Comparison of ENCODE assay signal across 18 cellular contexts in the genomic region with DNA sequence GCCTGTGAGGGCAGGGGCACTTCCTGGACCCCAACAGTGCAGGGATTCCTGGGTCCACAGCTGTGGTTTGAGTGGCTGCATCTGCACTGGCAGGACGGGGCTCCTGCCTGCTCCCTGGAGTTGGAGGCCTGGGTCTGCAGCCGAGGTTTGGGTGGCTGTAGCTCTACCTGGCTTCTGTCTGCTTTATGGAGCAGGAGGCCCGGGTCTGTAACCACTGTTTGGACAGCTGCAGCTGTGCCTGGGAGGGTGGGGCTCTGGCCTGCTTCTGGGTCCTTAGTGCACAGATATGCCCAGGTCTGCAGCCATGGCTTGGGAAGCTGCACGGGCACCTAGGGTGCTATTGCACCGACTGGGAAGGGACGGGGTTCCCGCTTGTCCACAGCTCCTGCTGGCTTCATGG.
A peak's percentile ranks its signal among the peaks of the same experiment; 100 is the strongest.
DNase-seq lines count a peak whose midpoint lies in the region; ATAC-seq, FAIRE-seq and TF ChIP-seq lines count a peak whose summit lies in the region.
"Had no signal": no experiment of that assay in that cellular context is flagged by ENCODE, and none has a peak within 500 bp of the region (broad histone marks: within the 10 kb centered on the region; RNA-seq: fewer than 3 reads in every experiment).

No MANE protein-coding gene starts in this region.

- 89% methylated on average over 7 of the region's 7 CpGs; no CpG with 5 or more reads in 1 of the 2 experiments for WGBS in H1 (ENCODE audit: extremely low coverage in 1 of 2, insufficient coverage in 1 of 2, insufficient read length in 1 of 2, insufficient replicate concordance in 2 of 2, low coverage in 1 of 2, low lambda C conversion rate in 2 of 2, missing lambda C conversion rate in 1 of 2), 2 experiments

- H2AK5ac ChIP-seq in H1 (ENCODE audit: low read depth, low read length) = no peak overlapping the region

- H3K23ac ChIP-seq in H1 (ENCODE audit: insufficient read length) = no peak overlapping the region

- no peak for TF ChIP-seq CTCF in H1 (IDR thresholded peaks at IDR 0.05; ENCODE audit: control extremely low read depth in 1 of 3, insufficient read depth in 1 of 3, low read depth in 1 of 3, low read length in 3 of 3)

- TF ChIP-seq RAD21 in H1 (IDR thresholded peaks at IDR 0.05 in 1 of 2, conservative IDR thresholded peaks at IDR 0.05 in 1 of 2; ENCODE audit: low read depth in 2 of 2, low read length in 2 of 2) = no peak

- no peak overlapping the region for H2BK120ac ChIP-seq in H1 (replicated peaks; ENCODE audit: low read depth, low read length)

- H3K4me2 ChIP-seq in H1 (ENCODE audit: insufficient read depth in 1 of 2, low read depth in 2 of 2, low read length in 2 of 2) = no peak overlapping the region

- CTCF ChIA-PET in H1 (lab: Charles Lee; ENCODE audit: partially characterized antibody) = interaction anchor here (0.9 to 2.0 kb wide), 4 partner anchors 8 to 81 kb away, joined by 3 to 8 read pairs (median 3); no protein-coding TSS in a partner anchor
- CTCF ChIA-PET in activated CD8-positive, alpha-beta T cell treated with anti-CD3 and anti-CD28 coated beads, Interleukin-2, amount 10 ng/mL, durations not matched to agents 7 days and 5 days (lab: Charles Lee) = no interaction called here

- no peaks in the 10 kb centered on the region for H3K36me3 Mint-ChIP-seq in activated CD8-positive, alpha-beta T cell treated with anti-CD3 and anti-CD28 coated beads, Interleukin-2, amount 10 ng/mL, durations not matched to agents 7 days and 5 days (ENCODE audit: low read depth)
- H3K36me3 Mint-ChIP-seq: CD14-positive monocyte had no signal

- no peaks in the 10 kb centered on the region for H3K9me3 Mint-ChIP-seq in activated CD8-positive, alpha-beta T cell treated with anti-CD3 and anti-CD28 coated beads, Interleukin-2, amount 10 ng/mL, durations not matched to agents 7 days and 5 days (ENCODE audit: insufficient read depth)

- H4K20me1 ChIP-seq in H1 (replicated peaks in 1 of 2; ENCODE audit: control insufficient read depth in 1 of 2, insufficient read depth in 2 of 2, low read length in 2 of 2) = no peaks in the 10 kb centered on the region

- POLR2A ChIA-PET in H1 (lab: Charles Lee; ENCODE audit: partially characterized antibody) = no interaction called here
- POLR2A ChIA-PET in activated CD8-positive, alpha-beta T cell treated with anti-CD3 and anti-CD28 coated beads, Interleukin-2, amount 10 ng/mL, durations not matched to agents 7 days and 5 days (lab: Charles Lee) = no interaction called here

- no peaks in the 10 kb centered on the region for H3K79me2 ChIP-seq in H1 (ENCODE audit: control insufficient read depth in 1 of 2, insufficient read depth in 2 of 2, low read length in 2 of 2)

- H3K9ac ChIP-seq in H1 (replicated peaks in 1 of 4; ENCODE audit: extremely low read depth in 1 of 4, low read depth in 3 of 4, low read length in 3 of 4) = no peak overlapping the region

- H2BK15ac ChIP-seq in H1 (ENCODE audit: low read length) = no peak overlapping the region

- H3K14ac ChIP-seq in H1 (ENCODE audit: insufficient read length) = no peak overlapping the region

- ATAC-seq in HG03108 (IDR thresholded peaks at IDR 0.05; ENCODE audit: unreplicated experiment) (no peak), GM19023 (IDR thresholded peaks at IDR 0.05; ENCODE audit: unreplicated experiment) (no peak)
- no peak for ATAC-seq in activated CD8-positive, alpha-beta T cell treated with anti-CD3 and anti-CD28 coated beads, Interleukin-2, amount 10 ng/mL, durations not matched to agents 7 days and 5 days
- ATAC-seq: K562 had no signal

- H3K27ac Mint-ChIP-seq in activated CD8-positive, alpha-beta T cell treated with anti-CD3 and anti-CD28 coated beads, Interleukin-2, amount 10 ng/mL, durations not matched to agents 7 days and 5 days = no peak overlapping the region
- H3K27ac Mint-ChIP-seq: CD14-positive monocyte; T-helper 1 cell treated with Interleukin-12 subunit alpha and Interleukin-12 subunit beta and Interleukin-4 antibody, amounts not matched to agents 30 μg/mL and 1 μg/mL, for 36 hours had no signal

- no peak overlapping the region for H3K4me3 Mint-ChIP-seq in activated CD8-positive, alpha-beta T cell treated with anti-CD3 and anti-CD28 coated beads, Interleukin-2, amount 10 ng/mL, durations not matched to agents 7 days and 5 days
- H3K4me3 Mint-ChIP-seq: CD14-positive monocyte; T-helper 1 cell treated with Interleukin-12 subunit alpha and Interleukin-12 subunit beta and Interleukin-4 antibody, amounts not matched to agents 30 μg/mL and 1 μg/mL, for 36 hours had no signal

- no peak overlapping the region for H4K5ac ChIP-seq in H1 (ENCODE audit: insufficient read length, low read depth, low read length)

- H4K8ac ChIP-seq in H1 (ENCODE audit: extremely low read depth, insufficient read depth, low read length) = 0 out of 2 replicates have a peak overlapping the region, but pooled peaks have one; percentile 43

- H3K4me1 ChIP-seq in H1 (replicated peaks in 1 of 4; ENCODE audit: control insufficient read depth in 3 of 4, insufficient read depth in 4 of 4, low read length in 3 of 4) = peaks cover 0 to 2% (median 0%) of the 10 kb centered on the region in 4 experiments; a peak in 2 of 7 replicates
- H3K4me1 ChIP-seq: Caco-2 had no signal

- no peak overlapping the region for H2AFZ ChIP-seq in H1 (ENCODE audit: low read length)

- TF ChIP-seq EP300 in H1 (IDR thresholded peaks at IDR 0.05; ENCODE audit: borderline replicate concordance in 1 of 2, low read depth in 2 of 2, low read length in 2 of 2) = no peak

- H3K79me1 ChIP-seq in H1 (ENCODE audit: low read depth, low read length) = no peaks in the 10 kb centered on the region

- H3K27me3 Mint-ChIP-seq in activated CD8-positive, alpha-beta T cell treated with anti-CD3 and anti-CD28 coated beads, Interleukin-2, amount 10 ng/mL, durations not matched to agents 7 days and 5 days (ENCODE audit: low read depth) = no peaks in the 10 kb centered on the region

- H3K9me3 ChIP-seq in H1 (ENCODE audit: insufficient read depth in 2 of 2, low read depth in 1 of 2, low read length in 1 of 2) = no peaks in the 10 kb centered on the region
- H3K9me3 ChIP-seq: Caco-2 had no signal

- H3K4me1 Mint-ChIP-seq in activated CD8-positive, alpha-beta T cell treated with anti-CD3 and anti-CD28 coated beads, Interleukin-2, amount 10 ng/mL, durations not matched to agents 7 days and 5 days (ENCODE audit: low read depth) = no peaks in the 10 kb centered on the region
- H3K4me1 Mint-ChIP-seq: CD14-positive monocyte had no signal

- TF ChIP-seq POLR2A in H1 (IDR thresholded peaks at IDR 0.05; ENCODE audit: control extremely low read depth in 1 of 2, low read depth in 2 of 2, low read length in 2 of 2) = no peak

- FAIRE-seq in H1 (lab: Jason Lieb, UNC) = no peak
- FAIRE-seq: K562 had no signal

- H3K27ac ChIP-seq in H1 (ENCODE audit: low read depth, low read length) = no peak overlapping the region

- DNase-seq in COLO668 (lab: John Stamatoyannopoulos, UW; ENCODE audit: unreplicated experiment) (peak; percentile 83), DMS53 (lab: John Stamatoyannopoulos, UW) (peak; percentile 83), NCI-H510A (lab: John Stamatoyannopoulos, UW) (peak; percentile 82), H1 (ENCODE audit: low read depth in 1 of 2, low spot score in 2 of 2) (no peak)
- no peak for DNase-seq in activated CD8-positive, alpha-beta T cell treated with anti-CD3 and anti-CD28 coated beads, Interleukin-2, amount 10 ng/mL, durations not matched to agents 7 days and 5 days
- DNase-seq: ACHN; AML-193; DMS79; NCI-H1694 treated with DMSO at 0.1 percent for 48 hours; NCI-H446 treated with DMSO at 0.1 percent for 48 hours; NK-92 treated with Interleukin-12 subunit alpha and Interleukin-12 subunit beta, amount 100 ng/mL, for 24 hours; SIG-M5 had no signal

- H3K36me3 ChIP-seq in H1 (ENCODE audit: control insufficient read depth in 2 of 4, insufficient read depth in 4 of 4, low read length in 3 of 4) = no peaks in the 10 kb centered on the region

- no peaks in the 10 kb centered on the region for H3K23me2 ChIP-seq in H1 (ENCODE audit: low read depth, low read length)

- no peak overlapping the region for H2BK20ac ChIP-seq in H1 (ENCODE audit: low read length)

- H3K4ac ChIP-seq in H1 (replicated peaks; ENCODE audit: insufficient read length, low read depth, low read length) = no peak overlapping the region

- H3K27me3 ChIP-seq in H1 (replicated peaks in 1 of 4; ENCODE audit: control insufficient read depth in 3 of 4, extremely low read depth in 1 of 4, insufficient read depth in 3 of 4, low read length in 3 of 4) = no peaks in the 10 kb centered on the region

- no peak overlapping the region for H2BK5ac ChIP-seq in H1 (ENCODE audit: low read depth, low read length)

- H2BK12ac ChIP-seq in H1 (ENCODE audit: low read depth, low read length) = no peak overlapping the region

- no peak overlapping the region for H3K4me3 ChIP-seq in H1 (ENCODE audit: extremely low read depth in 1 of 4, insufficient read depth in 2 of 4, low read depth in 3 of 4, low read length in 4 of 4)
- H3K4me3 ChIP-seq: K562 had no signal

- no peak overlapping the region for H3K56ac ChIP-seq in H1 (replicated peaks; ENCODE audit: insufficient read length, low read depth, low read length)

- H3K18ac ChIP-seq in H1 (ENCODE audit: extremely low read depth, low read length) = no peak overlapping the region

- H4K91ac ChIP-seq in H1 (replicated peaks; ENCODE audit: insufficient read length, low read length) = no peak overlapping the region

TF ChIP-seq in H1, 55 proteins besides CTCF, POLR2A, EP300 and RAD21 (continues in another document):
- TF ChIP-seq YY1 (IDR thresholded peaks at IDR 0.05; ENCODE audit: low read depth, low read length) (no peak), TAF7 (optimal IDR thresholded peaks at IDR 0.05; ENCODE audit: borderline replicate concordance, low read depth, low read length) (no peak), EZH2 (IDR thresholded peaks at IDR 0.05; ENCODE audit: low read depth, low read length, severe bottlenecking) (no peak), PHF8 (conservative IDR thresholded peaks at IDR 0.05; ENCODE audit: low read depth, low read length) (no peak), SIRT6 (IDR thresholded peaks at IDR 0.05; ENCODE audit: low read length) (no peak), KDM5A (IDR thresholded peaks at IDR 0.05; ENCODE audit: low read length) (no peak), FOSL1 (IDR thresholded peaks at IDR 0.05; ENCODE audit: insufficient read depth, low read depth, low read length) (no peak), SIX5 (IDR thresholded peaks at IDR 0.05; ENCODE audit: low read depth, low read length) (no peak), JUN (IDR thresholded peaks at IDR 0.05; ENCODE audit: low read depth, low read length) (no peak), ZNF274 (IDR thresholded peaks at IDR 0.05; ENCODE audit: borderline replicate concordance, extremely low read depth, low read length) (no peak), SP2 (IDR thresholded peaks at IDR 0.05; ENCODE audit: low read length) (no peak), TBP (IDR thresholded peaks at IDR 0.05; ENCODE audit: low read depth, low read length) (no peak)
- TF ChIP-seq, protein P1, sequence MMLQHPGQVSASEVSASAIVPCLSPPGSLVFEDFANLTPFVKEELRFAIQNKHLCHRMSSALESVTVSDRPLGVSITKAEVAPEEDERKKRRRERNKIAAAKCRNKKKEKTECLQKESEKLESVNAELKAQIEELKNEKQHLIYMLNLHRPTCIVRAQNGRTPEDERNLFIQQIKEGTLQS (IDR thresholded peaks at IDR 0.05; ENCODE audit: insufficient read depth, low read depth, low read length) = no peak

Comparison
In these comparisons a context has a peak if more than half of its experiments do, and no peak if none do; other contexts are left out.
1. DNase-seq: peak in COLO668 (single experiment), DMS53 (single experiment) and NCI-H510A (single experiment); none in H1 (0 of 2) and activated CD8-positive, alpha-beta T cell treated with anti-CD3 and anti-CD28 coated beads, Interleukin-2, amount 10 ng/mL, durations not matched to agents 7 days and 5 days (single experiment).